ENCODE assay signal across 10 cellular contexts in the genomic region with DNA sequence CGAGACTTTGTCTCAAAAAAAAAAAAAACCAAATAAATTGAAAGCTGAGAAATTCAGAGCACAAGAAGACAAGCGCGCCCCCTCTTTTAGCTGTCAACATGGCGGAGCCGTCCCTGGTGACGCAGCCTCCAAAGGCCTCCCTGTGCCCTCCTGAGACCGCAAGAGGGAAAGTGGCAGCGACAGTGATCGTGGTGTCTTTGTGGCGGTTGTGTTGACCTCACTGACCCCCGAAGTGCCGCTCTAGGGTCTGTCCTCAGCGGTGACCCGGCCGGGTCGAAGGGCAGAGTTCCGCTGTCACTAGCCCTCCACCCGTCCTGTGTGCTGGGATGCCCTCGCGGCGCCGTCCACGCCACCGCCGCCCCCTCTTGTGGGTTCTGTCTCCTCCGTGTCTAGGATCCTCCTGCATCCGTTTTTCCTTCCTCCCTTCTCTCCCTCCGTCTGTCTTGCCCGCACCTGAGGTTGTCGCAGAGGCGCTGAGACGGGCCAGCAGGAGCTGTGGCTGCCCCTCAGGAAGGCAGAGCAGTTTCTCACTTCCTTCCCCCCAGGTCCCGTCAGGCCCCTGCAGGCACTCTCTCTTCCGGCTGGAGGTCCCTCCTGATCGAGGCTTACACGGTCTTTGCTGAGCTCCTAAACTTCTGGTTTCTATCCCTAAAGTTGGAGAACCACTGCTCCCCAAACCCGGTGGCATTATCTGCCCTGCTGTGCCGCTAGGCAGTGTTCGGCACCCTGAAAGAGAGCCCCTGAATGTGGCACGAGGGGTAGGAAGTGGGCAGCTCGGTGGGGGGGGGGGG. TPM values are rescaled to one million over a fixed set of nuclear protein-coding genes. Genes with fewer than 3 reads are reported as not detected.
A peak's percentile ranks its signal among the peaks of the same experiment; 100 is the strongest.
DNase-seq lines count a peak whose midpoint lies in the region; ATAC-seq and TF ChIP-seq lines count a peak whose summit lies in the region.
"Had no signal": no experiment of that assay in that cellular context is flagged by ENCODE, and none has a peak within 500 bp of the region (broad histone marks: within the 10 kb centered on the region; RNA-seq: fewer than 3 reads in every experiment).

No MANE protein-coding gene starts in this region.

- peaks cover 26% of the 10 kb centered on the region for H3K4me1 Mint-ChIP-seq in memory B cell

- no peak for TF ChIP-seq CTCF in upper lobe of left lung (IDR thresholded peaks at IDR 0.05)

- peak in 2 of 4 donors; percentile 23 to 47 for TF ChIP-seq POLR2A in upper lobe of left lung (IDR thresholded peaks at IDR 0.05)

- no peaks in the 10 kb centered on the region for H3K36me3 ChIP-seq in upper lobe of left lung

- TF ChIP-seq EP300 in upper lobe of left lung (IDR thresholded peaks at IDR 0.05), result no peak

- H3K9me3 Mint-ChIP-seq in memory B cell, result no peaks in the 10 kb centered on the region

- peak overlapping the region; percentile 98 for H3K4me3 Mint-ChIP-seq in memory B cell

- no peaks in the 10 kb centered on the region for H3K27me3 ChIP-seq in upper lobe of left lung

- no peaks in the 10 kb centered on the region for H3K36me3 Mint-ChIP-seq in memory B cell

- DNase-seq in Right ventricle myocardium inferior (ENCODE audit: missing footprints), result peak; percentile 62
- DNase-seq in cardiac septum (ENCODE audit: low spot score), result no peak
- peak; percentile 28 for DNase-seq in activated T-helper 1 cell treated with Interleukin-2 at 50 U/mL for 16 hours (ENCODE audit: low read depth)
- peak in 1 of 2 donors; percentile 46 for DNase-seq in memory B cell (ENCODE audit: low spot score in 2 of 2)
- peak; percentile 26 to 85 for DNase-seq in upper lobe of left lung
- no peak for DNase-seq in OCI-M1 (lab: John Stamatoyannopoulos, UW)
- DNase-seq: Karpas-422, occipital lobe had no signal

- H3K4me1 ChIP-seq in upper lobe of left lung, result peaks cover 2 to 24% (median 9%) of the 10 kb centered on the region in 4 donors

- ATAC-seq in Right ventricle myocardium inferior, result no peak
- ATAC-seq in memory B cell (ENCODE audit: low read depth), result peak; percentile 61
- ATAC-seq in upper lobe of left lung (ENCODE audit: low FRiP score in 2 of 2), result no peak
- ATAC-seq in GM18858 (IDR thresholded peaks at IDR 0.05; ENCODE audit: unreplicated experiment), result no peak
- ATAC-seq in HG03469 (IDR thresholded peaks at IDR 0.05; ENCODE audit: unreplicated experiment), result no peak

- intact Hi-C loops in Right ventricle myocardium inferior (cut with DNase I) (no loop called here), cardiac septum (cut with DNase I) (no loop called here)

- H3K27ac ChIP-seq in upper lobe of left lung, result peak overlapping the region; percentile 54 to 86 (median 78)

- H3K4me3 ChIP-seq in upper lobe of left lung, result peak overlapping the region in 3 of 4 donors; percentile 31 to 46 (median 45)

- H3K9me3 ChIP-seq in upper lobe of left lung, result no peaks in the 10 kb centered on the region

- no peaks in the 10 kb centered on the region for H3K27me3 Mint-ChIP-seq in memory B cell

- WGBS in upper lobe of left lung, 2 donors, result 60 to 63% methylated on average over 40 of the region's 41 CpGs

- peak overlapping the region; percentile 87 for H3K27ac Mint-ChIP-seq in memory B cell

RNA-seq across cellular contexts. Expression of a gene that starts 7.2 kb away (rescaled TPM):
- 2.3 TPM for total RNA-seq in Right ventricle myocardium inferior
- 1.00 TPM for total RNA-seq in cardiac septum
- total RNA-seq in upper lobe of left lung, result 1 to 10 TPM; 1.0 to 5.1 (median 2.3) TPM

RNA-seq across cellular contexts. Expression of a gene that starts 13.8 kb away (rescaled TPM):
- total RNA-seq in Right ventricle myocardium inferior (not detected), cardiac septum (not detected), upper lobe of left lung (1 to 10 TPM in 2 of 6 donors, under 1 TPM in 3, not detected in 1; 0.34 to 6.8 (median 0.83) TPM)
- total RNA-seq: occipital lobe had no signal

RNA-seq across cellular contexts. Expression of a gene that starts 49.0 kb away (rescaled TPM):
- total RNA-seq in Right ventricle myocardium inferior (34.0 TPM), cardiac septum (21.7 TPM), upper lobe of left lung (10 to 100 TPM; 29.3 to 55.1 (median 38.4) TPM)

RNA-seq across cellular contexts. Expression of a gene that starts 52.4 kb away (rescaled TPM):
- 38.6 TPM for total RNA-seq in Right ventricle myocardium inferior
- 27.6 TPM for total RNA-seq in cardiac septum
- 100 to 1,000 TPM in 1 of 6 donors, 10 to 100 TPM in 5; 28.1 to 112 (median 38.2) TPM for total RNA-seq in upper lobe of left lung

Comparison
In these comparisons a context has a peak if more than half of its experiments do, and no peak if none do; other contexts are left out.
1. DNase-seq: peak in Right ventricle myocardium inferior (single experiment), activated T-helper 1 cell treated with Interleukin-2 at 50 U/mL for 16 hours (single experiment) and upper lobe of left lung (2 of 2); none in cardiac septum (single experiment) and OCI-M1 (single experiment).